In genomic region chr9:130053504-130054427, GRCh38 we compare ENCODE assay signal across 1 cellular context.
A peak's percentile ranks its signal among the peaks of the same experiment; 100 is the strongest.
TF ChIP-seq lines count a peak whose summit lies in the region.

GPR107 (plus strand) TSS chr9:130053906; CDS start chr9:130053933, 27 bp downstream.

TF ChIP-seq in WTC11, 78 proteins besides CTCF, POLR2A, EP300 and RAD21 (continued from another document and continues in another):
- TF ChIP-seq HMGXB4 (CRISPR knock-in tag; IDR thresholded peaks at IDR 0.05) (peak; percentile 89; the same call in 1 of the 2 replicates), ELF4 (CRISPR knock-in tag; IDR thresholded peaks at IDR 0.05; ENCODE audit: low read depth) (no peak), ZSCAN18 (CRISPR knock-in tag; IDR thresholded peaks at IDR 0.05) (no peak), NR2C2 (CRISPR knock-in tag; IDR thresholded peaks at IDR 0.05) (peak; percentile 77; the same call in 1 of the 2 replicates), ZNF219 (CRISPR knock-in tag; IDR thresholded peaks at IDR 0.05; ENCODE audit: borderline replicate concordance) (no peak), JUN (CRISPR knock-in tag; IDR thresholded peaks at IDR 0.05) (no peak), FOXJ3 (CRISPR knock-in tag; IDR thresholded peaks at IDR 0.05; ENCODE audit: borderline replicate concordance) (no peak), SOX15 (CRISPR knock-in tag; IDR thresholded peaks at IDR 0.05) (no peak), SMAD3 (CRISPR knock-in tag; IDR thresholded peaks at IDR 0.05; ENCODE audit: borderline replicate concordance) (no peak), ESRRA (CRISPR knock-in tag; IDR thresholded peaks at IDR 0.05; ENCODE audit: borderline replicate concordance) (0 out of 2 replicates have a peak, but pooled peaks have one; percentile 27), PRRX2 (CRISPR knock-in tag; IDR thresholded peaks at IDR 0.05) (no peak), OVOL2 (CRISPR knock-in tag; IDR thresholded peaks at IDR 0.05; ENCODE audit: borderline replicate concordance) (no peak), ZNF423 (CRISPR knock-in tag; IDR thresholded peaks at IDR 0.05) (no peak), ATF1 (CRISPR knock-in tag; IDR thresholded peaks at IDR 0.05) (no peak), ZNF263 (CRISPR knock-in tag; IDR thresholded peaks at IDR 0.05; ENCODE audit: low read depth) (no peak), TEAD4 (CRISPR knock-in tag; IDR thresholded peaks at IDR 0.05) (no peak), E2F1 (CRISPR knock-in tag; IDR thresholded peaks at IDR 0.05) (no peak), CDX4 (CRISPR knock-in tag; IDR thresholded peaks at IDR 0.05; ENCODE audit: borderline replicate concordance) (no peak), MXD4 (CRISPR knock-in tag; IDR thresholded peaks at IDR 0.05; ENCODE audit: borderline replicate concordance) (no peak), RELA (CRISPR knock-in tag; IDR thresholded peaks at IDR 0.05; ENCODE audit: borderline replicate concordance) (no peak), NFE2L1 (CRISPR knock-in tag; IDR thresholded peaks at IDR 0.05) (no peak), TEAD1 (CRISPR knock-in tag; IDR thresholded peaks at IDR 0.05) (no peak), ZNF532 (CRISPR knock-in tag; IDR thresholded peaks at IDR 0.05; ENCODE audit: borderline replicate concordance) (no peak), TCF7 (CRISPR knock-in tag; IDR thresholded peaks at IDR 0.05; ENCODE audit: low read depth) (no peak), NFATC4 (CRISPR knock-in tag; IDR thresholded peaks at IDR 0.05) (no peak)
- TF ChIP-seq, protein P1, sequence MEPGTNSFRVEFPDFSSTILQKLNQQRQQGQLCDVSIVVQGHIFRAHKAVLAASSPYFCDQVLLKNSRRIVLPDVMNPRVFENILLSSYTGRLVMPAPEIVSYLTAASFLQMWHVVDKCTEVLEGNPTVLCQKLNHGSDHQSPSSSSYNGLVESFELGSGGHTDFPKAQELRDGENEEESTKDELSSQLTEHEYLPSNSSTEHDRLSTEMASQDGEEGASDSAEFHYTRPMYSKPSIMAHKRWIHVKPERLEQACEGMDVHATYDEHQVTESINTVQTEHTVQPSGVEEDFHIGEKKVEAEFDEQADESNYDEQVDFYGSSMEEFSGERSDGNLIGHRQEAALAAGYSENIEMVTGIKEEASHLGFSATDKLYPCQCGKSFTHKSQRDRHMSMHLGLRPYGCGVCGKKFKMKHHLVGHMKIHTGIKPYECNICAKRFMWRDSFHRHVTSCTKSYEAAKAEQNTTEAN (CRISPR knock-in tag; IDR thresholded peaks at IDR 0.05): no peak; the same call in 1 of the 2 replicates
- TF ChIP-seq, protein P2, sequence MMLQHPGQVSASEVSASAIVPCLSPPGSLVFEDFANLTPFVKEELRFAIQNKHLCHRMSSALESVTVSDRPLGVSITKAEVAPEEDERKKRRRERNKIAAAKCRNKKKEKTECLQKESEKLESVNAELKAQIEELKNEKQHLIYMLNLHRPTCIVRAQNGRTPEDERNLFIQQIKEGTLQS (CRISPR knock-in tag; conservative IDR thresholded peaks at IDR 0.05): no peak
- TF ChIP-seq, protein P3, sequence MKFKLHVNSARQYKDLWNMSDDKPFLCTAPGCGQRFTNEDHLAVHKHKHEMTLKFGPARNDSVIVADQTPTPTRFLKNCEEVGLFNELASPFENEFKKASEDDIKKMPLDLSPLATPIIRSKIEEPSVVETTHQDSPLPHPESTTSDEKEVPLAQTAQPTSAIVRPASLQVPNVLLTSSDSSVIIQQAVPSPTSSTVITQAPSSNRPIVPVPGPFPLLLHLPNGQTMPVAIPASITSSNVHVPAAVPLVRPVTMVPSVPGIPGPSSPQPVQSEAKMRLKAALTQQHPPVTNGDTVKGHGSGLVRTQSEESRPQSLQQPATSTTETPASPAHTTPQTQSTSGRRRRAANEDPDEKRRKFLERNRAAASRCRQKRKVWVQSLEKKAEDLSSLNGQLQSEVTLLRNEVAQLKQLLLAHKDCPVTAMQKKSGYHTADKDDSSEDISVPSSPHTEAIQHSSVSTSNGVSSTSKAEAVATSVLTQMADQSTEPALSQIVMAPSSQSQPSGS (CRISPR knock-in tag; IDR thresholded peaks at IDR 0.05; ENCODE audit: borderline replicate concordance, low read depth): no peak
- TF ChIP-seq, protein P4, sequence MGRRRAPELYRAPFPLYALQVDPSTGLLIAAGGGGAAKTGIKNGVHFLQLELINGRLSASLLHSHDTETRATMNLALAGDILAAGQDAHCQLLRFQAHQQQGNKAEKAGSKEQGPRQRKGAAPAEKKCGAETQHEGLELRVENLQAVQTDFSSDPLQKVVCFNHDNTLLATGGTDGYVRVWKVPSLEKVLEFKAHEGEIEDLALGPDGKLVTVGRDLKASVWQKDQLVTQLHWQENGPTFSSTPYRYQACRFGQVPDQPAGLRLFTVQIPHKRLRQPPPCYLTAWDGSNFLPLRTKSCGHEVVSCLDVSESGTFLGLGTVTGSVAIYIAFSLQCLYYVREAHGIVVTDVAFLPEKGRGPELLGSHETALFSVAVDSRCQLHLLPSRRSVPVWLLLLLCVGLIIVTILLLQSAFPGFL (CRISPR knock-in tag; IDR thresholded peaks at IDR 0.05; ENCODE audit: borderline replicate concordance): no peak
- TF ChIP-seq, protein P5, sequence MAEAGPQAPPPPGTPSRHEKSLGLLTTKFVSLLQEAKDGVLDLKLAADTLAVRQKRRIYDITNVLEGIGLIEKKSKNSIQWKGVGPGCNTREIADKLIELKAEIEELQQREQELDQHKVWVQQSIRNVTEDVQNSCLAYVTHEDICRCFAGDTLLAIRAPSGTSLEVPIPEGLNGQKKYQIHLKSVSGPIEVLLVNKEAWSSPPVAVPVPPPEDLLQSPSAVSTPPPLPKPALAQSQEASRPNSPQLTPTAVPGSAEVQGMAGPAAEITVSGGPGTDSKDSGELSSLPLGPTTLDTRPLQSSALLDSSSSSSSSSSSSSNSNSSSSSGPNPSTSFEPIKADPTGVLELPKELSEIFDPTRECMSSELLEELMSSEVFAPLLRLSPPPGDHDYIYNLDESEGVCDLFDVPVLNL (CRISPR knock-in tag; IDR thresholded peaks at IDR 0.05; ENCODE audit: borderline replicate concordance, low read depth): no peak
- TF ChIP-seq, protein P6, sequence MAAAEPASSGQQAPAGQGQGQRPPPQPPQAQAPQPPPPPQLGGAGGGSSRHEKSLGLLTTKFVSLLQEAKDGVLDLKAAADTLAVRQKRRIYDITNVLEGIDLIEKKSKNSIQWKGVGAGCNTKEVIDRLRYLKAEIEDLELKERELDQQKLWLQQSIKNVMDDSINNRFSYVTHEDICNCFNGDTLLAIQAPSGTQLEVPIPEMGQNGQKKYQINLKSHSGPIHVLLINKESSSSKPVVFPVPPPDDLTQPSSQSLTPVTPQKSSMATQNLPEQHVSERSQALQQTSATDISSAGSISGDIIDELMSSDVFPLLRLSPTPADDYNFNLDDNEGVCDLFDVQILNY (CRISPR knock-in tag; IDR thresholded peaks at IDR 0.05): 0 out of 2 replicates have a peak, but pooled peaks have one; percentile 58
- TF ChIP-seq, protein P7, sequence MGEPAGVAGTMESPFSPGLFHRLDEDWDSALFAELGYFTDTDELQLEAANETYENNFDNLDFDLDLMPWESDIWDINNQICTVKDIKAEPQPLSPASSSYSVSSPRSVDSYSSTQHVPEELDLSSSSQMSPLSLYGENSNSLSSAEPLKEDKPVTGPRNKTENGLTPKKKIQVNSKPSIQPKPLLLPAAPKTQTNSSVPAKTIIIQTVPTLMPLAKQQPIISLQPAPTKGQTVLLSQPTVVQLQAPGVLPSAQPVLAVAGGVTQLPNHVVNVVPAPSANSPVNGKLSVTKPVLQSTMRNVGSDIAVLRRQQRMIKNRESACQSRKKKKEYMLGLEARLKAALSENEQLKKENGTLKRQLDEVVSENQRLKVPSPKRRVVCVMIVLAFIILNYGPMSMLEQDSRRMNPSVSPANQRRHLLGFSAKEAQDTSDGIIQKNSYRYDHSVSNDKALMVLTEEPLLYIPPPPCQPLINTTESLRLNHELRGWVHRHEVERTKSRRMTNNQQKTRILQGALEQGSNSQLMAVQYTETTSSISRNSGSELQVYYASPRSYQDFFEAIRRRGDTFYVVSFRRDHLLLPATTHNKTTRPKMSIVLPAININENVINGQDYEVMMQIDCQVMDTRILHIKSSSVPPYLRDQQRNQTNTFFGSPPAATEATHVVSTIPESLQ (CRISPR knock-in tag; IDR thresholded peaks at IDR 0.05): no peak
- TF ChIP-seq, protein P8, sequence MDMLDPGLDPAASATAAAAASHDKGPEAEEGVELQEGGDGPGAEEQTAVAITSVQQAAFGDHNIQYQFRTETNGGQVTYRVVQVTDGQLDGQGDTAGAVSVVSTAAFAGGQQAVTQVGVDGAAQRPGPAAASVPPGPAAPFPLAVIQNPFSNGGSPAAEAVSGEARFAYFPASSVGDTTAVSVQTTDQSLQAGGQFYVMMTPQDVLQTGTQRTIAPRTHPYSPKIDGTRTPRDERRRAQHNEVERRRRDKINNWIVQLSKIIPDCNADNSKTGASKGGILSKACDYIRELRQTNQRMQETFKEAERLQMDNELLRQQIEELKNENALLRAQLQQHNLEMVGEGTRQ (CRISPR knock-in tag; IDR thresholded peaks at IDR 0.05): no peak
